ENCODE assay signal across 8 cellular contexts in the genomic region with DNA sequence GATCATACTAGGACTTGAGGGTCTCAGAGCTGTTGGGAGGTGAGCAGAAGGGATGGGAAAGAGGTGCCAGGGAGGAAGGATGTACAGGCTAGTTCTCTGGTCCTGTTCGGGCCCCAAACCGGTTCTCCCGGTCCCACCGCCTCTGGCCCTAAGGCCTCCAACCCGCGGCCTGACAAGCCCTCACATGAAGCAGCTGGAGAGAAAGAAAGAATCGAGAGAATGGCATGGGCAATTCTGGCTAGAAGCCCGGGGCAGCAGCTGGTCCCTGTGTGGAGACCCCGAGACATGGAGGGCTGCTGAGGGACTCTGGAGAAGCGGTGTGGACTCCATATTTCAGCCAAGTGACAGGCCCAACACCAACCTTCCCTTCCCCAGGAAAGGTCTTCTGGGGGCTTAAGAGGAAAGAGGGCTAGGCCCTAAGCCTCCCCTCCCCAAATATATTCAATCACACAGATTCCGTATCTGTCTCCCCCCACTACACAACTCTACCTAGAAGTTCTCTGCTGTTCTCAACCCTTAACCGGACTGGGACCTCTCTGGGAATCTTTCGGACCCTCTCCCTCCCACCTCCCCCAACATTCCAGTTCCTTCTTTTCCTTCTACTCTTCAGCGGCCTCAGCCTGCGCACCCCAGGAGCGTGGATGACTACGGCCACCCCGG. TPM values are rescaled to one million over a fixed set of nuclear protein-coding genes. Genes with fewer than 3 reads are reported as not detected.
DNase-seq lines count a peak whose midpoint lies in the region; ATAC-seq and TF ChIP-seq lines count a peak whose summit lies in the region.

No MANE protein-coding gene starts in this region.

- H3K27ac ChIP-seq in prostate gland = peak overlapping the region; percentile 95

- under 1% methylated on average over 18 of the region's 18 CpGs for WGBS in prostate gland

- peaks cover 53% of the 10 kb centered on the region for H3K4me1 Mint-ChIP-seq in activated T-cell treated with anti-CD3 and anti-CD28 coated beads, Interleukin-2, amount 50 U/mL, for 4 hours (ENCODE audit: low read depth)

- H3K4me3 Mint-ChIP-seq in activated T-cell treated with anti-CD3 and anti-CD28 coated beads, Interleukin-2, amount 50 U/mL, for 4 hours = peak overlapping the region; percentile 99

- H3K27me3 ChIP-seq in prostate gland (replicated peaks; ENCODE audit: insufficient read depth) = no peaks in the 10 kb centered on the region

- no peak for ATAC-seq in activated T-cell treated with anti-CD3 and anti-CD28 coated beads, Interleukin-2, amount 50 U/mL, for 4 hours

- no peaks in the 10 kb centered on the region for H3K27me3 Mint-ChIP-seq in activated T-cell treated with anti-CD3 and anti-CD28 coated beads, Interleukin-2, amount 50 U/mL, for 4 hours (ENCODE audit: low read depth)

- H3K4me1 ChIP-seq in prostate gland (replicated peaks) = peaks cover 21% of the 10 kb centered on the region

- peaks cover 3 to 4% of the 10 kb centered on the region in 2 donors for H3K36me3 ChIP-seq in prostate gland

- POLR2A ChIA-PET in GM10248 (lab: Yijun Ruan, JAX) = interaction anchor here (1.2 to 2.0 kb wide), 3 partner anchors 9 to 16 kb away, joined by 4 to 10 read pairs (median 4); a partner anchor contains a TSS

- CTCF ChIA-PET in GM10248 (lab: Yijun Ruan, JAX) = interaction anchor here (0.9 to 9.5 kb wide), 13 partner anchors 10 to 97 kb away, joined by 3 to 69 read pairs (median 7); a partner anchor contains a TSS

- peak; percentile 100 for DNase-seq in DMS 273 (lab: John Stamatoyannopoulos, UW; ENCODE audit: unreplicated experiment)
- peak; percentile 52 for DNase-seq in LHCN-M2 (ENCODE audit: low read depth)
- DNase-seq in activated T-cell treated with anti-CD3 and anti-CD28 coated beads, Interleukin-2, amount 50 U/mL, for 4 hours = no peak
- DNase-seq in head of caudate nucleus = peak in 24 of 42 donors; percentile 8 to 63 (median 34)
- DNase-seq in prostate gland (ENCODE audit: low spot score) = peak; percentile 93
- DNase-seq in GM10248 (ENCODE audit: extremely low spot score) = no peak
- DNase-seq in middle frontal gyrus (ENCODE audit: extremely low spot score, low spot score) = no peak
- DNase-seq in SW480 (ENCODE audit: low spot score) = no peak

- H3K4me3 ChIP-seq in prostate gland = peak overlapping the region; percentile 76 to 84

- TF ChIP-seq CTCF in prostate gland (IDR thresholded peaks at IDR 0.05) (no peak), GM10248 (IDR thresholded peaks at IDR 0.05; ENCODE audit: control extremely low read depth, extremely low read depth, low read depth, missing control alignments) (no peak)

- intact Hi-C loops in head of caudate nucleus (cut with DNase I) (no loop called here), prostate gland (cut with DNase I) (no loop called here)

- H3K9me3 ChIP-seq in prostate gland = no peaks in the 10 kb centered on the region

- no peaks in the 10 kb centered on the region for H3K9me3 Mint-ChIP-seq in activated T-cell treated with anti-CD3 and anti-CD28 coated beads, Interleukin-2, amount 50 U/mL, for 4 hours

- TF ChIP-seq POLR2A in prostate gland (IDR thresholded peaks at IDR 0.05) = peak; percentile 16

- peaks cover 35% of the 10 kb centered on the region for H3K36me3 Mint-ChIP-seq in activated T-cell treated with anti-CD3 and anti-CD28 coated beads, Interleukin-2, amount 50 U/mL, for 4 hours (ENCODE audit: insufficient read depth)

RNA-seq across cellular contexts. Expression of a gene that starts 0.6 kb away (rescaled TPM):
- total RNA-seq in LHCN-M2 (2014; rRNA removed) = 71.2 and 85.9 TPM in 2 replicates
- polyA plus RNA-seq in LHCN-M2 (2012) = 44.5 TPM
- 100 to 1,000 TPM; 126 to 148 (median 142) TPM for total RNA-seq in activated T-cell treated with anti-CD3 and anti-CD28 coated beads, Interleukin-2, amount 50 U/mL, for 4 hours
- total RNA-seq in prostate gland = 10 to 100 TPM; 66.6 to 67.4 TPM

RNA-seq across cellular contexts. Expression of a gene that starts 1.4 kb away (rescaled TPM):
- 16.9 and 17.2 TPM in 2 replicates for total RNA-seq in LHCN-M2 (2014; rRNA removed)
- 15.7 TPM for polyA plus RNA-seq in LHCN-M2 (2012)
- total RNA-seq in activated T-cell treated with anti-CD3 and anti-CD28 coated beads, Interleukin-2, amount 50 U/mL, for 4 hours = 1 to 10 TPM; 2.3 to 2.8 (median 2.6) TPM
- total RNA-seq in prostate gland = 1 to 10 TPM in 1 of 2 donors, under 1 TPM in 1; 0.64 to 1.9 TPM

RNA-seq across cellular contexts. Expression of a gene that starts 11.3 kb away (rescaled TPM):
- 4.7 and 5.3 TPM in 2 replicates for total RNA-seq in LHCN-M2 (2014; rRNA removed)
- polyA plus RNA-seq in LHCN-M2 (2012) = 3.0 TPM
- 1 to 10 TPM in 2 of 3 donors, under 1 TPM in 1; 0.99 to 1.3 (median 1.1) TPM for total RNA-seq in activated T-cell treated with anti-CD3 and anti-CD28 coated beads, Interleukin-2, amount 50 U/mL, for 4 hours
- total RNA-seq in prostate gland = 10 to 100 TPM; 17.3 to 17.7 TPM

RNA-seq across cellular contexts. Expression of a gene that starts 11.7 kb away (rescaled TPM):
- 6.3 and 7.1 TPM in 2 replicates for total RNA-seq in LHCN-M2 (2014; rRNA removed)
- 3.7 TPM for polyA plus RNA-seq in LHCN-M2 (2012)
- total RNA-seq in activated T-cell treated with anti-CD3 and anti-CD28 coated beads, Interleukin-2, amount 50 U/mL, for 4 hours = 10 to 100 TPM; 22.0 to 25.7 (median 22.2) TPM
- 10 to 100 TPM; 14.7 to 23.5 TPM for total RNA-seq in prostate gland

RNA-seq across cellular contexts. Expression of a gene that starts 22.4 kb away (rescaled TPM):
- total RNA-seq in LHCN-M2 (2014; rRNA removed) (0.06 and 0.32 TPM in 2 replicates), prostate gland (10 to 100 TPM; 13.2 to 14.8 TPM)
- polyA plus RNA-seq in LHCN-M2 (2012) = 0.19 TPM
- under 1 TPM; 0.22 to 0.53 (median 0.28) TPM for total RNA-seq in activated T-cell treated with anti-CD3 and anti-CD28 coated beads, Interleukin-2, amount 50 U/mL, for 4 hours

Comparison
In these comparisons a context has a peak if more than half of its experiments do, and no peak if none do; other contexts are left out.
1. DNase-seq: peak in DMS 273 (single experiment), LHCN-M2 (single experiment), head of caudate nucleus (24 of 42) and prostate gland (single experiment); none in activated T-cell treated with anti-CD3 and anti-CD28 coated beads, Interleukin-2, amount 50 U/mL, for 4 hours (single experiment), GM10248 (single experiment), middle frontal gyrus (single experiment) and SW480 (single experiment).